Comparison of ENCODE assay signal across 9 cellular contexts in the genomic region with DNA sequence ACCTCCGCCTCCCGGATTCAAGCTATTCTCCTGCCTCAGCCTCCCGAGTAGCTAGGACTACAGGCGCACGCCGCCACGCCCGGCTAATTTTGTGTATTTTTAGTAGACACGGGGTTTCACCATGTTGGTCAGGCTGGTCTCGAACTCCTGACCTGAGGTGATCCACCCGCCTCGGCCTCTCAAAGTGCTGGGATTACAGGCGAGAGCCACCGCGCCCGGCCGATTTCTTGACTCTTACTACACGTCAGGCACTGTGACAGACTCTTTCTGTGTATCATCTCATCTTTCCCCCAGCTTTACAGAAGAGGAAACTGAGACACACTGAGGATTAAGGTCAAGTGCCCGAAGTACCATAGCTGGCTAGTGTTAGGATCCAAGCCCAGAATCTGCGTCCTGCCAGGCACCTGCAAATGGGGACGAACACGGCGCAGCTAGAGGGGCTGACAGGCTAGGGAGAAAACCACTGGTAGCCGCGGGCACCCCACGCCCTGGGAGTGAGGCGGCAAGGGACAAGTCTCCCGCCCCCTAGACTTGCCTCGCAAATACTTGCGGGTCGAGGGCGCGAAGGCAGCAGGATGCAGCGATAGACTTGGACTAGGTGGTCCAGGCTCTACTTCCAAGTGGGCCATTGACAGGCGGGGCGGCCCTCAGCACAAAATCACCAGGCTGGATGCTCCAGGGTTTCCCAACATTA. TPM values are rescaled to one million over a fixed set of nuclear protein-coding genes. Genes with fewer than 3 reads are reported as not detected.
A peak's percentile ranks its signal among the peaks of the same experiment; 100 is the strongest.
DNase-seq lines count a peak whose midpoint lies in the region; ATAC-seq, FAIRE-seq and TF ChIP-seq lines count a peak whose summit lies in the region.
"Had no signal": no experiment of that assay in that cellular context is flagged by ENCODE, and none has a peak within 500 bp of the region (broad histone marks: within the 10 kb centered on the region; RNA-seq: fewer than 3 reads in every experiment).

No MANE protein-coding gene starts in this region.

- no peaks in the 10 kb centered on the region for H3K27me3 ChIP-seq in CD4-positive, CD25-positive, alpha-beta regulatory T cell (ENCODE audit: control insufficient read depth, insufficient read depth, low read length)
- H3K27me3 ChIP-seq in NT2/D1 (ENCODE audit: insufficient read depth, insufficient read length) = peaks cover 45% of the 10 kb centered on the region
- H3K27me3 ChIP-seq in duodenal mucosa (ENCODE audit: control insufficient read depth in 1 of 2, insufficient read depth in 2 of 2, low read length in 2 of 2) = no peaks in the 10 kb centered on the region
- peaks cover 53% of the 10 kb centered on the region for H3K27me3 ChIP-seq in neural progenitor cell

- H3K4me3 ChIP-seq in CD4-positive, CD25-positive, alpha-beta regulatory T cell (ENCODE audit: low read depth, low read length) = peak overlapping the region; percentile 60
- H3K4me3 ChIP-seq in NT2/D1 (ENCODE audit: insufficient read length, low read depth) (peak overlapping the region; percentile 49), duodenal mucosa (ENCODE audit: low read depth in 1 of 2, low read length in 2 of 2) (peak overlapping the region; percentile 74 to 81), neural progenitor cell (peak overlapping the region; percentile 58)

- H3K4me3 Mint-ChIP-seq in CD4-positive, CD25-positive, alpha-beta regulatory T cell = peak overlapping the region; percentile 99
- H3K4me3 Mint-ChIP-seq in neural progenitor cell = peak overlapping the region; percentile 97

- peak overlapping the region; percentile 89 for H3K27ac ChIP-seq in CD4-positive, CD25-positive, alpha-beta regulatory T cell (ENCODE audit: insufficient read depth, low read length, poor library complexity, severe bottlenecking)
- H3K27ac ChIP-seq in duodenal mucosa (ENCODE audit: low read depth, low read length) (no peak overlapping the region), neural progenitor cell (no peak overlapping the region)

- no peaks in the 10 kb centered on the region for H3K9me3 ChIP-seq in CD4-positive, CD25-positive, alpha-beta regulatory T cell (ENCODE audit: control insufficient read depth in 2 of 2, low read length in 2 of 2)
- H3K9me3 ChIP-seq in NT2/D1 (ENCODE audit: insufficient read depth, low read length) (no peaks in the 10 kb centered on the region), duodenal mucosa (ENCODE audit: control insufficient read depth in 1 of 2, low read length in 2 of 2) (no peaks in the 10 kb centered on the region), neural progenitor cell (ENCODE audit: low read depth) (no peaks in the 10 kb centered on the region)

- H3K27ac Mint-ChIP-seq in CD4-positive, CD25-positive, alpha-beta regulatory T cell = peak overlapping the region; percentile 95 to 98 (median 97)
- H3K27ac Mint-ChIP-seq in neural progenitor cell = peak overlapping the region; percentile 88

- no peak for TF ChIP-seq POLR2A in H54 (IDR thresholded peaks at IDR 0.05; ENCODE audit: low read depth, low read length)

- no peaks in the 10 kb centered on the region for H4K20me1 ChIP-seq in neural progenitor cell (ENCODE audit: low read depth)

- peak overlapping the region; percentile 32 for H3K9ac ChIP-seq in NT2/D1 (ENCODE audit: insufficient read length, low read depth)
- no peak overlapping the region for H3K9ac ChIP-seq in duodenal mucosa (ENCODE audit: low read depth in 1 of 2, low read length in 2 of 2)
- no peak overlapping the region for H3K9ac ChIP-seq in neural progenitor cell

- peaks cover 5% of the 10 kb centered on the region for H3K27me3 Mint-ChIP-seq in CD4-positive, CD25-positive, alpha-beta regulatory T cell
- H3K27me3 Mint-ChIP-seq in neural progenitor cell (ENCODE audit: insufficient read depth, low read depth) = peaks cover 15% of the 10 kb centered on the region

- no peaks in the 10 kb centered on the region for H3K9me3 Mint-ChIP-seq in CD4-positive, CD25-positive, alpha-beta regulatory T cell
- no peaks in the 10 kb centered on the region for H3K9me3 Mint-ChIP-seq in neural progenitor cell

- H3K36me3 ChIP-seq in CD4-positive, CD25-positive, alpha-beta regulatory T cell (ENCODE audit: control insufficient read depth, insufficient read depth, low read length) = peaks cover 8% of the 10 kb centered on the region
- H3K36me3 ChIP-seq in NT2/D1 (ENCODE audit: insufficient read depth, insufficient read length, low read length) (peaks cover 15% of the 10 kb centered on the region), duodenal mucosa (ENCODE audit: control insufficient read depth in 1 of 2, insufficient read depth in 2 of 2, low read length in 2 of 2) (peaks cover 3 to 4% of the 10 kb centered on the region in 2 donors), neural progenitor cell (peaks cover 9% of the 10 kb centered on the region)

- FAIRE-seq in H54 (lab: Jason Lieb, UNC) = no peak
- FAIRE-seq: colon had no signal

- TF ChIP-seq CTCF in neural progenitor cell (IDR thresholded peaks at IDR 0.05) = no peak

- H3K4me1 ChIP-seq in CD4-positive, CD25-positive, alpha-beta regulatory T cell (ENCODE audit: control insufficient read depth, insufficient read depth, low read length, poor library complexity, severe bottlenecking) = peaks cover 84% of the 10 kb centered on the region
- peaks cover 9% of the 10 kb centered on the region for H3K4me1 ChIP-seq in NT2/D1 (ENCODE audit: insufficient read depth, insufficient read length)
- H3K4me1 ChIP-seq in duodenal mucosa (ENCODE audit: control insufficient read depth in 1 of 2, insufficient read depth in 2 of 2, low read length in 2 of 2) = peaks cover 61 to 69% of the 10 kb centered on the region in 2 donors
- H3K4me1 ChIP-seq in neural progenitor cell = peaks cover 16% of the 10 kb centered on the region

- H3F3A ChIP-seq in neural progenitor cell (ENCODE audit: low read depth) = peaks cover 26% of the 10 kb centered on the region

- peaks cover 32% of the 10 kb centered on the region for H3K79me2 ChIP-seq in neural progenitor cell (ENCODE audit: low read depth)

- H3K4me2 ChIP-seq in neural progenitor cell = peak overlapping the region; percentile 86

- no peak overlapping the region for H2AFZ ChIP-seq in neural progenitor cell (replicated peaks)

- peak in 2 of 3 donors; percentile 23 to 28 for DNase-seq in CD4-positive, CD25-positive, alpha-beta regulatory T cell
- DNase-seq in NT2/D1 (ENCODE audit: low read depth, low spot score) (no peak), neural progenitor cell (ENCODE audit: low spot score) (no peak), mesenteric fat pad (ENCODE audit: low spot score) (no peak), Ammon's horn (ENCODE audit: low spot score) (no peak), H54 (ENCODE audit: insufficient read length, low spot score) (no peak)

- H3K4me1 Mint-ChIP-seq in CD4-positive, CD25-positive, alpha-beta regulatory T cell = peaks cover 32 to 83% (median 48%) of the 10 kb centered on the region in 4 donors
- peaks cover 41% of the 10 kb centered on the region for H3K4me1 Mint-ChIP-seq in neural progenitor cell

- ATAC-seq in CD4-positive, CD25-positive, alpha-beta regulatory T cell (ENCODE audit: low read depth in 2 of 2) = no peak
- ATAC-seq in HG02623 (IDR thresholded peaks at IDR 0.05; ENCODE audit: unreplicated experiment) = no peak

- peaks cover 20% of the 10 kb centered on the region for H3K36me3 Mint-ChIP-seq in CD4-positive, CD25-positive, alpha-beta regulatory T cell
- peaks cover 8% of the 10 kb centered on the region for H3K36me3 Mint-ChIP-seq in neural progenitor cell

RNA-seq across cellular contexts. Expression of a gene that starts 1.1 kb away (rescaled TPM):
- 46.7 TPM for total RNA-seq in CD4-positive, CD25-positive, alpha-beta regulatory T cell
- polyA plus RNA-seq in CD4-positive, CD25-positive, alpha-beta regulatory T cell = 10 to 100 TPM; 15.9 to 24.1 (median 20.7) TPM
- 38.0 and 43.8 TPM in 2 replicates for total RNA-seq in neural progenitor cell (ENCODE audit: low replicate concordance)
- total RNA-seq in mesenteric fat pad = 36.8 TPM

Comparison
In these comparisons a context has a peak if more than half of its experiments do, and no peak if none do; other contexts are left out.
1. DNase-seq: peak in CD4-positive, CD25-positive, alpha-beta regulatory T cell (2 of 3); none in NT2/D1 (single experiment), neural progenitor cell (single experiment), mesenteric fat pad (single experiment), Ammon's horn (single experiment) and H54 (single experiment).
2. Peak in every context shown above with its lines, with median percentiles within 50 percentile points of each other: H3K4me3 ChIP-seq.